In genomic region chr13:113106053-113106452, GRCh38 we compare ENCODE assay signal across 19 cellular contexts. TPM values are rescaled to one million over a fixed set of nuclear protein-coding genes. Genes with fewer than 3 reads are reported as not detected.
DNase-seq lines count a peak whose midpoint lies in the region; ATAC-seq, FAIRE-seq and TF ChIP-seq lines count a peak whose summit lies in the region.
"Had no signal": no experiment of that assay in that cellular context is flagged by ENCODE, and none has a peak within 500 bp of the region (broad histone marks: within the 10 kb centered on the region; RNA-seq: fewer than 3 reads in every experiment).

No MANE protein-coding gene starts in this region.

- no peak overlapping the region for H2BK120ac ChIP-seq in H1 (replicated peaks; ENCODE audit: low read depth, low read length)
- H2BK120ac ChIP-seq in neuronal stem cell (ENCODE audit: low read depth, low read length) = no peak overlapping the region

- H3K56ac ChIP-seq in H1 (replicated peaks; ENCODE audit: insufficient read length, low read depth, low read length) = peak overlapping the region; percentile 16

- H3K27ac ChIP-seq in C4-2B = 0 out of 2 replicates have a peak overlapping the region, but pooled peaks have one; percentile 20
- no peak overlapping the region for H3K27ac ChIP-seq in H1 (ENCODE audit: low read depth, low read length)
- no peak overlapping the region for H3K27ac ChIP-seq in neuronal stem cell (replicated peaks; ENCODE audit: low read length)
- H3K27ac ChIP-seq: GM23248, SK-N-MC had no signal

- H3K4me3 ChIP-seq in H7 (ENCODE audit: insufficient read depth, low read depth, low read length) = no peak overlapping the region
- H3K4me3 ChIP-seq in H1 (ENCODE audit: extremely low read depth in 1 of 4, insufficient read depth in 2 of 4, low read depth in 3 of 4, low read length in 4 of 4) = no peak overlapping the region
- no peak overlapping the region for H3K4me3 ChIP-seq in neuronal stem cell (ENCODE audit: low read length in 2 of 2)
- H3K4me3 ChIP-seq: GM12878, GM23248, K562, SK-N-MC had no signal

- no CpG with 5 or more reads among the region's 12 CpGs for WGBS in H1 (ENCODE audit: extremely low coverage in 1 of 2, insufficient coverage in 1 of 2, insufficient read length in 1 of 2, insufficient replicate concordance in 2 of 2, low coverage in 1 of 2, low lambda C conversion rate in 2 of 2, missing lambda C conversion rate in 1 of 2), 2 experiments
- no CpG with 5 or more reads among the region's 12 CpGs for WGBS in neuronal stem cell (ENCODE audit: extremely low coverage in 2 of 2, insufficient read length in 2 of 2, insufficient replicate concordance in 1 of 2), 2 donors

- no peak overlapping the region for H2BK20ac ChIP-seq in H1 (ENCODE audit: low read length)

- no peaks in the 10 kb centered on the region for H3K79me1 ChIP-seq in H1 (ENCODE audit: low read depth, low read length)
- no peaks in the 10 kb centered on the region for H3K79me1 ChIP-seq in neuronal stem cell (ENCODE audit: low read depth, low read length)

- H4K91ac ChIP-seq in H1 (replicated peaks; ENCODE audit: insufficient read length, low read length) (no peak overlapping the region), neuronal stem cell (ENCODE audit: low read depth, low read length, poor library complexity) (no peak overlapping the region)

- POLR2A ChIA-PET in H1 (lab: Charles Lee; ENCODE audit: partially characterized antibody) = interaction anchor here (2.2 kb wide), 1 partner anchor 10 kb away, joined by 14 read pairs; no protein-coding TSS in a partner anchor

- H3K27me3 ChIP-seq in H7 (ENCODE audit: control insufficient read depth, insufficient read depth, low read length) (peaks cover 17% of the 10 kb centered on the region; the same call in 1 of the 2 replicates), H1 (replicated peaks in 1 of 4; ENCODE audit: control insufficient read depth in 3 of 4, extremely low read depth in 1 of 4, insufficient read depth in 3 of 4, low read length in 3 of 4) (peaks cover 20 to 22% (median 21%) of the 10 kb centered on the region in 4 experiments; a peak in 6 of 7 replicates), neuronal stem cell (ENCODE audit: control insufficient read depth in 3 of 3, insufficient read depth in 3 of 3, low read depth in 1 of 3, low read length in 3 of 3) (peaks cover 0 to 19% (median 9%) of the 10 kb centered on the region in 3 experiments)

- H3K36me3 ChIP-seq in H7 (replicated peaks; ENCODE audit: control insufficient read depth, insufficient read depth, low read length) (no peaks in the 10 kb centered on the region), H1 (ENCODE audit: control insufficient read depth in 2 of 4, insufficient read depth in 4 of 4, low read length in 3 of 4) (peaks cover 0 to 5% (median 0%) of the 10 kb centered on the region in 4 experiments; a peak in 1 of 8 replicates), neuronal stem cell (replicated peaks in 1 of 2; ENCODE audit: control insufficient read depth in 2 of 2, insufficient read depth in 2 of 2, low read length in 2 of 2) (no peaks in the 10 kb centered on the region)

- H2AK5ac ChIP-seq in H1 (ENCODE audit: low read depth, low read length) (no peak overlapping the region), neuronal stem cell (ENCODE audit: low read depth, low read length) (no peak overlapping the region)

- H3K18ac ChIP-seq in H1 (ENCODE audit: extremely low read depth, low read length) (no peak overlapping the region; the same call in 1 of the 2 replicates), neuronal stem cell (ENCODE audit: low read length) (no peak overlapping the region)

- H3K23me2 ChIP-seq in H1 (ENCODE audit: low read depth, low read length) = peaks cover 14% of the 10 kb centered on the region; the same call in 1 of the 2 replicates

- H3K4me1 ChIP-seq in H1 (replicated peaks in 1 of 4; ENCODE audit: control insufficient read depth in 3 of 4, insufficient read depth in 4 of 4, low read length in 3 of 4) (peaks cover 0 to 13% (median 6%) of the 10 kb centered on the region in 4 experiments; a peak in 6 of 7 replicates), neuronal stem cell (ENCODE audit: control insufficient read depth in 2 of 2, insufficient read depth in 1 of 2, low read depth in 1 of 2, low read length in 2 of 2) (peaks cover 0 to 6% of the 10 kb centered on the region in 2 donors)

- no peak for TF ChIP-seq POLR2A in H1 (IDR thresholded peaks at IDR 0.05; ENCODE audit: control extremely low read depth in 1 of 2, low read depth in 2 of 2, low read length in 2 of 2)

- no peak for TF ChIP-seq EP300 in H1 (IDR thresholded peaks at IDR 0.05; ENCODE audit: borderline replicate concordance in 1 of 2, low read depth in 2 of 2, low read length in 2 of 2)

- ATAC-seq in HG03439 (IDR thresholded peaks at IDR 0.05; ENCODE audit: unreplicated experiment) = no peak
- ATAC-seq: GM12878, T-cell had no signal

- no peak for TF ChIP-seq CTCF in C4-2B (conservative IDR thresholded peaks at IDR 0.05)
- TF ChIP-seq CTCF in H1 (IDR thresholded peaks at IDR 0.05; ENCODE audit: control extremely low read depth in 1 of 3, insufficient read depth in 1 of 3, low read depth in 1 of 3, low read length in 3 of 3) = no peak

- H4K8ac ChIP-seq in H1 (ENCODE audit: extremely low read depth, insufficient read depth, low read length) = no peak overlapping the region
- no peak overlapping the region for H4K8ac ChIP-seq in neuronal stem cell (ENCODE audit: low read depth, low read length)

- FAIRE-seq in H1 (lab: Jason Lieb, UNC) = no peak
- FAIRE-seq: GM12878, HTR-8/SVneo, K562 had no signal

- no peak overlapping the region; the same call in 1 of the 2 replicates for H2BK5ac ChIP-seq in H1 (ENCODE audit: low read depth, low read length)
- no peak overlapping the region for H2BK5ac ChIP-seq in neuronal stem cell (ENCODE audit: low read length)

- H3K9ac ChIP-seq in H1 (replicated peaks in 1 of 4; ENCODE audit: extremely low read depth in 1 of 4, low read depth in 3 of 4, low read length in 3 of 4) = no peak overlapping the region
- no peak overlapping the region for H3K9ac ChIP-seq in neuronal stem cell (ENCODE audit: low read depth, low read length, poor library complexity)
- H3K9ac ChIP-seq: GM23248 had no signal

- CTCF ChIA-PET in H1 (lab: Charles Lee; ENCODE audit: partially characterized antibody) = no interaction called here

- H3K4me2 ChIP-seq in H1 (ENCODE audit: insufficient read depth in 1 of 2, low read depth in 2 of 2, low read length in 2 of 2) (no peak overlapping the region), neuronal stem cell (ENCODE audit: insufficient read depth, low read length, poor library complexity, severe bottlenecking) (no peak overlapping the region)

- H3K23ac ChIP-seq in H1 (ENCODE audit: insufficient read length) (no peak overlapping the region), neuronal stem cell (ENCODE audit: low read depth, low read length, poor library complexity) (no peak overlapping the region)

- no peaks in the 10 kb centered on the region for H3K79me2 ChIP-seq in H1 (ENCODE audit: control insufficient read depth in 1 of 2, insufficient read depth in 2 of 2, low read length in 2 of 2)

- H2AFZ ChIP-seq in H1 (ENCODE audit: low read length) = no peak overlapping the region
- peak overlapping the region; percentile 10 for H2AFZ ChIP-seq in neuronal stem cell (ENCODE audit: low read length)
- H2AFZ ChIP-seq: GM23248 had no signal

- no peak for TF ChIP-seq RAD21 in H1 (IDR thresholded peaks at IDR 0.05 in 1 of 2, conservative IDR thresholded peaks at IDR 0.05 in 1 of 2; ENCODE audit: low read depth in 2 of 2, low read length in 2 of 2)

- H2BK15ac ChIP-seq in H1 (ENCODE audit: low read length) = no peak overlapping the region
- peak overlapping the region; percentile 16 for H2BK15ac ChIP-seq in neuronal stem cell (ENCODE audit: low read length)

- H3K14ac ChIP-seq in H1 (ENCODE audit: insufficient read length) (no peak overlapping the region), neuronal stem cell (ENCODE audit: low read length) (no peak overlapping the region)

- no peak overlapping the region for H3K4ac ChIP-seq in H1 (replicated peaks; ENCODE audit: insufficient read length, low read depth, low read length)
- H3K4ac ChIP-seq in neuronal stem cell (ENCODE audit: low read length) = no peak overlapping the region

- peak; percentile 71 for DNase-seq in H7
- DNase-seq in H1 (ENCODE audit: low read depth in 1 of 2, low spot score in 2 of 2) = no peak
- DNase-seq in neuronal stem cell (ENCODE audit: low spot score) = no peak
- no peak for DNase-seq in NCI-H526 treated with DMSO at 0.1 percent for 48 hours (lab: John Stamatoyannopoulos, UW)
- DNase-seq in NK-92 treated with Interleukin-12 subunit alpha and Interleukin-12 subunit beta, amount 100 ng/mL, for 24 hours (lab: John Stamatoyannopoulos, UW) = no peak
- DNase-seq: EL, GM23248, NCI-H1092 treated with DMSO at 0.1 percent for 48 hours, NCI-H2029 treated with DMSO at 0.1 percent for 48 hours, NCI-H2171 treated with DMSO at 0.1 percent for 48 hours, NCI-H446 treated with DMSO at 0.1 percent for 48 hours, T-cell had no signal

- no peak overlapping the region for H4K5ac ChIP-seq in H1 (ENCODE audit: insufficient read length, low read depth, low read length)

- H2BK12ac ChIP-seq in H1 (ENCODE audit: low read depth, low read length) (no peak overlapping the region), neuronal stem cell (ENCODE audit: low read length) (no peak overlapping the region)

- peaks cover 0 to 5% of the 10 kb centered on the region in 2 experiments for H4K20me1 ChIP-seq in H1 (replicated peaks in 1 of 2; ENCODE audit: control insufficient read depth in 1 of 2, insufficient read depth in 2 of 2, low read length in 2 of 2)

- H3K9me3 ChIP-seq in H1 (ENCODE audit: insufficient read depth in 2 of 2, low read depth in 1 of 2, low read length in 1 of 2) (no peaks in the 10 kb centered on the region; a peak in 1 of 4 replicates), neuronal stem cell (replicated peaks in 1 of 2; ENCODE audit: control insufficient read depth in 2 of 2, insufficient read depth in 1 of 2, low read depth in 1 of 2, low read length in 2 of 2) (peaks cover 0 to 7% of the 10 kb centered on the region in 2 donors)

RNA-seq across cellular contexts. Expression of gene F7, which starts 0.5 kb away (rescaled TPM):
- 0.28 and 1.5 TPM in 2 replicates for total RNA-seq in H7 (2014; rRNA removed; shearing (Covaris generic))
- total RNA-seq in H1 (2021; fragmentation: NEBNext Ultra II Directional; extraction: Animal tissue kit (Norgen Biotek cat#: 25700)) = 0.43 and 0.67 TPM in 2 replicates
- 0.85 and 0.98 TPM in 2 replicates for polyA plus RNA-seq in H1 (2011; rRNA removed)
- 0.93 TPM for polyA plus RNA-seq in H1 (2011; cell fraction: cytosol; rRNA removed)
- polyA plus RNA-seq in H1 (2011; cell fraction: nucleus; rRNA removed) = 4.3 TPM
- polyA plus RNA-seq in H1 (2012, experiment 1 of 2) = 0.39 to 1.4 TPM (median 0.95 TPM) in 4 replicates
- 0.12 TPM for polyA plus RNA-seq in H1 (2012, experiment 2 of 2)
- 0.18 TPM for polyA plus RNA-seq in H1 (2013, experiment 1 of 2)
- polyA plus RNA-seq in H1 (2013, experiment 2 of 2) = 0.18 TPM
- 1.5 and 3.2 TPM in 2 replicates for polyA minus RNA-seq in H1 (2011; rRNA and poly(A)+ RNA removed)
- polyA minus RNA-seq in H1 (2011; cell fraction: cytosol; rRNA and poly(A)+ RNA removed) = not detected
- polyA minus RNA-seq in H1 (2011; cell fraction: nucleus; rRNA and poly(A)+ RNA removed) = 2.6 TPM
- 0.68 TPM for polyA plus RNA-seq in neuronal stem cell (2013, experiment 1 of 2)
- polyA plus RNA-seq in neuronal stem cell (2013, experiment 2 of 2) = 0.62 TPM
- total RNA-seq: GM12878, GM23248, K562 had no signal
- polyA plus RNA-seq: CD14-positive monocyte, GM12878, GM23248, K562 had no signal

RNA-seq across cellular contexts. Expression of gene F10, which starts 16.5 kb away (rescaled TPM):
- 1.3 and 2.1 TPM in 2 replicates for total RNA-seq in H7 (2014; rRNA removed; shearing (Covaris generic))
- total RNA-seq in H1 (2021; fragmentation: NEBNext Ultra II Directional; extraction: Animal tissue kit (Norgen Biotek cat#: 25700)) = 2.0 and 2.3 TPM in 2 replicates
- polyA plus RNA-seq in H1 (2011; rRNA removed) = 3.5 and 4.2 TPM in 2 replicates
- polyA plus RNA-seq in H1 (2011; cell fraction: cytosol; rRNA removed) = 3.9 TPM
- polyA plus RNA-seq in H1 (2011; cell fraction: nucleus; rRNA removed) = 3.1 TPM
- 1.9 to 3.5 TPM (median 2.6 TPM) in 4 replicates for polyA plus RNA-seq in H1 (2012, experiment 1 of 2)
- 1.4 TPM for polyA plus RNA-seq in H1 (2012, experiment 2 of 2)
- polyA plus RNA-seq in H1 (2013, experiment 1 of 2) = 2.9 TPM
- polyA plus RNA-seq in H1 (2013, experiment 2 of 2) = 3.4 TPM
- 0.91 and 1.4 TPM in 2 replicates for polyA minus RNA-seq in H1 (2011; rRNA and poly(A)+ RNA removed)
- 0.81 TPM for polyA minus RNA-seq in H1 (2011; cell fraction: cytosol; rRNA and poly(A)+ RNA removed)
- 1.6 TPM for polyA minus RNA-seq in H1 (2011; cell fraction: nucleus; rRNA and poly(A)+ RNA removed)
- 3.9 TPM for polyA plus RNA-seq in neuronal stem cell (2013, experiment 1 of 2)
- polyA plus RNA-seq in neuronal stem cell (2013, experiment 2 of 2) = 3.2 TPM
- total RNA-seq: GM12878, T-cell had no signal
- polyA plus RNA-seq: CD14-positive monocyte, GM12878 had no signal

RNA-seq across cellular contexts. Expression of gene PROZ, which starts 52.4 kb away (rescaled TPM):
- total RNA-seq in H7 (2014; rRNA removed; shearing (Covaris generic)) = not detected in 2 replicates
- total RNA-seq in H1 (2021; fragmentation: NEBNext Ultra II Directional; extraction: Animal tissue kit (Norgen Biotek cat#: 25700)) = not detected in 2 replicates
- 0.05 TPM in 1 of 2 replicates, not detected in the other for polyA plus RNA-seq in H1 (2011; rRNA removed)
- 0.05 TPM for polyA plus RNA-seq in H1 (2011; cell fraction: cytosol; rRNA removed)
- polyA plus RNA-seq in H1 (2011; cell fraction: nucleus; rRNA removed) = 0.68 TPM
- polyA plus RNA-seq in H1 (2012, experiment 1 of 2) = 0.50 to 0.68 TPM (median 0.63 TPM) in 3 of 4 replicates, not detected in the other
- polyA plus RNA-seq in H1 (2012, experiment 2 of 2) = 0.12 TPM
- not detected for polyA plus RNA-seq in H1 (2013, experiment 1 of 2)
- polyA plus RNA-seq in H1 (2013, experiment 2 of 2) = not detected
- polyA minus RNA-seq in H1 (2011; rRNA and poly(A)+ RNA removed) = not detected in 2 replicates
- polyA minus RNA-seq in H1 (2011; cell fraction: cytosol; rRNA and poly(A)+ RNA removed) = not detected
- not detected for polyA minus RNA-seq in H1 (2011; cell fraction: nucleus; rRNA and poly(A)+ RNA removed)
- 0.13 TPM for polyA plus RNA-seq in neuronal stem cell (2013, experiment 1 of 2)
- 0.06 TPM for polyA plus RNA-seq in neuronal stem cell (2013, experiment 2 of 2)
- total RNA-seq: GM12878, GM23248, K562, T-cell had no signal
- polyA plus RNA-seq: CD14-positive monocyte, GM23248, K562 had no signal
